8 cellular contexts compared by ENCODE assay signal in the genomic region with DNA sequence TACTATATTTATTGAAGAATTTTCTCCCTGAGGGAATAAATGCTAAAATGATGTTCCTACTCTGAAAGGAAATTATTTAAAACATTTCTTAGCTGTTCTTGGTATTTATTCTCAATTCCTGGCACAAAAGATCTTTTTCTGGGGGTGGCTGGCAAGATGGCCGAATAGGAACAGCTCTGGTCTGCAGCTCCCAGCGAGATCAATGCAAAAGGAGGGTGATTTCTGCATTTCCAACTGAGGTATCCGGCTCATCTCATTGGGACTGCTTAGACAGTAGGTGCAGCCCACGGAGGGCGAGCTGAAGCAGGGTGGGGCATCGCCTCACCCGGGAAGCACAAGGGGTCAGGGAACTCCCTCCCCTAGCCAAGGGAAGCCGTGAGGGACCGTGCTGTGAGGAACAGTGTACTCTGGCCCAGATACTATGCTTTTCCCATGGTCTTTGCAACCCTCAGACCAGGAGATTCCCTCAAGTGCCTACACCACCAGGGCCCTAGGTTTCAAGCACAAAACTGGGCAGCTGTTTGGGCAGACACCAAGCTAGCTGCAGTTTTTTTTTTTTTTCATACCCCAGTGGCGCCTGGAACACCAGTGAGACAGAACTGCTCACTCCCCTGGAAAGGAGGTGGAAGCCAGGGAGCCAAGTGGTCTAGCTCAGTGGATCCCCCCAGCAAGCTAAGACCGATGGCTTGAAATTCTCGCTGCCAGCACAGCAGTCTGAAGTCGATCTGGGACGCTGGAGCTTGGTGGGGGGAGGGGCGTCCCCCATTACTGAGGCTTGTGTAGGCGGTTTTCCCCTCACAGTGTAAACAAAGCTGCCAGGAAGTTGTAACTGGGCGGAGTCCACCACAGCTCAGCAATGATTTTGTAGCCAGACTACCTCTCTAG.
DNase-seq lines count a peak whose midpoint lies in the region; ATAC-seq and TF ChIP-seq lines count a peak whose summit lies in the region.
"Not testable (repeated sequence)": the region's sequence is repeated elsewhere in the genome, so short reads cannot be mapped to it uniquely, and the experiment has no call there.

No MANE protein-coding gene starts in this region.

- H3K27me3 ChIP-seq in IMR-90 (ENCODE audit: control insufficient read depth, insufficient read depth, low read length), result not testable (repeated sequence)

- POLR2A ChIA-PET in IMR-90 (lab: Charles Lee; ENCODE audit: unreplicated experiment), result not testable (repeated sequence)

- H2AK9ac ChIP-seq in IMR-90 (replicated peaks; ENCODE audit: low read depth, low read length, poor library complexity), result not testable (repeated sequence)

- CTCF ChIA-PET in IMR-90 (lab: Yijun Ruan, JAX), result interaction anchor here (0.6 to 1.1 kb wide), 2 partner anchors 10 to 85 kb away, joined by 3 to 6 read pairs; no protein-coding TSS in a partner anchor

- H3K4me1 ChIP-seq in IMR-90 (ENCODE audit: control insufficient read depth, insufficient read depth, low read length), result not testable (repeated sequence)

- not testable (repeated sequence) for H3K14ac ChIP-seq in IMR-90 (replicated peaks; ENCODE audit: low read depth, low read length)

- H3K4me1 Mint-ChIP-seq in nephron, result not testable (repeated sequence)
- H3K4me1 Mint-ChIP-seq in stimulated activated memory B cell treated with anti-CD40 and anti-IgM and Interleukin-4, amounts not matched to agents 10 μg/mL and 1 μg/mL and 100 μg/mL, for 72 hours, result peaks cover 26% of the 10 kb centered on the region

- H3K4me3 Mint-ChIP-seq in nephron, result peak overlapping the region in 1 of 3 experiments; percentile 36
- peak overlapping the region; percentile 56 for H3K4me3 Mint-ChIP-seq in stimulated activated memory B cell treated with anti-CD40 and anti-IgM and Interleukin-4, amounts not matched to agents 10 μg/mL and 1 μg/mL and 100 μg/mL, for 72 hours

- intact Hi-C loops in IMR-90 (cut with micrococcal nuclease), result not testable (repeated sequence)

- H3K4me2 ChIP-seq in IMR-90 (ENCODE audit: low read depth, low read length), result not testable (repeated sequence)

- in situ Hi-C loops in IMR-90 (cut with MboI; ENCODE audit: low sequenced_read_pairs), result not testable (repeated sequence)

- not testable (repeated sequence) for H2AK5ac ChIP-seq in IMR-90 (ENCODE audit: low read depth, low read length)

- not testable (repeated sequence) for H2BK15ac ChIP-seq in IMR-90 (ENCODE audit: low read depth, low read length)

- not testable (repeated sequence) for H4K5ac ChIP-seq in IMR-90 (ENCODE audit: low read depth, low read length)

- not testable (repeated sequence) for TF ChIP-seq CTCF in IMR-90 (conservative IDR thresholded peaks at IDR 0.05; ENCODE audit: low read depth, low read length); nephron (IDR thresholded peaks at IDR 0.05; ENCODE audit: unreplicated experiment in 3 of 3)

- H2BK120ac ChIP-seq in IMR-90 (ENCODE audit: low read depth, low read length), result peak overlapping the region; percentile 62

- not testable (repeated sequence) for H3K79me1 ChIP-seq in IMR-90 (ENCODE audit: low read depth in 1 of 2, low read length in 2 of 2)

- TF ChIP-seq RAD21 in IMR-90 (IDR thresholded peaks at IDR 0.05; ENCODE audit: low read length), result not testable (repeated sequence)

- not testable (repeated sequence) for H2BK20ac ChIP-seq in IMR-90 (ENCODE audit: low read depth, low read length)

- DNase-seq in EL (peak; percentile 45), IMR-90 (peak; percentile 21), SK-N-DZ (ENCODE audit: low spot score) (peak; percentile 18), fibroblast of peridontal ligament (ENCODE audit: extremely low read depth) (peak; percentile 41)
- peak; percentile 10 to 22 for DNase-seq in activated T-helper 1 cell treated with anti-CD3 and anti-CD28 coated beads, Interleukin-2, amount 50 U/mL, for 16 hours (ENCODE audit: low read depth in 1 of 2, low spot score in 1 of 2)

- H3K9me1 ChIP-seq in IMR-90 (ENCODE audit: insufficient read depth, low read length), result not testable (repeated sequence)

- not testable (repeated sequence) for H3K36me3 Mint-ChIP-seq in nephron (ENCODE audit: low read depth)
- H3K36me3 Mint-ChIP-seq in stimulated activated memory B cell treated with anti-CD40 and anti-IgM and Interleukin-4, amounts not matched to agents 10 μg/mL and 1 μg/mL and 100 μg/mL, for 72 hours, result peaks cover 17% of the 10 kb centered on the region

- not testable (repeated sequence) for H4K91ac ChIP-seq in IMR-90 (ENCODE audit: insufficient read depth, low read depth, low read length)

- TF ChIP-seq POLR2A in IMR-90 (IDR thresholded peaks at IDR 0.05; ENCODE audit: low read depth, low read length), result not testable (repeated sequence)

- ATAC-seq in GM21786 (IDR thresholded peaks at IDR 0.05; ENCODE audit: unreplicated experiment) (peak; percentile 97), IMR-90 (ENCODE audit: low read depth) (peak; percentile 75)
- ATAC-seq in stimulated activated memory B cell treated with anti-CD40 and anti-IgM and Interleukin-4, amounts not matched to agents 10 μg/mL and 1 μg/mL and 100 μg/mL, for 72 hours, result peak; percentile 74

- H3K56ac ChIP-seq in IMR-90 (ENCODE audit: extremely low read depth, insufficient read depth, low read length), result not testable (repeated sequence)

- dilution Hi-C loops in IMR-90 (cut with HindIII; ENCODE audit: low sequenced_read_pairs, unreplicated experiment), result not testable (repeated sequence)

- H3K4ac ChIP-seq in IMR-90 (ENCODE audit: low read depth, low read length), result not testable (repeated sequence)

- H2AFZ ChIP-seq in IMR-90 (replicated peaks; ENCODE audit: low read length, poor library complexity), result peak overlapping the region; percentile 33

- not testable (repeated sequence) for H3K27me3 Mint-ChIP-seq in nephron (ENCODE audit: low read depth); stimulated activated memory B cell treated with anti-CD40 and anti-IgM and Interleukin-4, amounts not matched to agents 10 μg/mL and 1 μg/mL and 100 μg/mL, for 72 hours

- H3K36me3 ChIP-seq in IMR-90 (ENCODE audit: control insufficient read depth, insufficient read depth, low read length), result not testable (repeated sequence)

- H3K4me3 ChIP-seq in IMR-90 (ENCODE audit: insufficient read depth, low read depth, low read length), result not testable (repeated sequence)

- H3K9me3 ChIP-seq in IMR-90 (ENCODE audit: control insufficient read depth, insufficient read depth, low read length), result not testable (repeated sequence)

- peak overlapping the region; percentile 63 to 74; a peak in 3 of 4 replicates for H4K8ac ChIP-seq in IMR-90 (ENCODE audit: low read depth in 2 of 2, low read length in 2 of 2)

- H4K20me1 ChIP-seq in IMR-90 (ENCODE audit: insufficient read depth, low read length), result not testable (repeated sequence)

- H3K18ac ChIP-seq in IMR-90 (ENCODE audit: low read depth, low read length), result not testable (repeated sequence)

- not testable (repeated sequence) for H3K23ac ChIP-seq in IMR-90 (ENCODE audit: low read depth, low read length)

- not testable (repeated sequence) for H2BK5ac ChIP-seq in IMR-90 (ENCODE audit: low read depth, low read length, poor library complexity, severe bottlenecking)

- 0% methylated on average over 2 of the region's 17 CpGs; no CpG with 5 or more reads in 1 of the 2 experiments for WGBS in IMR-90 (ENCODE audit: extremely low coverage in 2 of 2, insufficient read length in 1 of 2), 2 experiments

- not testable (repeated sequence) for H3K9ac ChIP-seq in IMR-90 (ENCODE audit: low read depth, low read length)

- H3K9me3 Mint-ChIP-seq in nephron, result peaks cover 34% of the 10 kb centered on the region
- peaks cover 13% of the 10 kb centered on the region for H3K9me3 Mint-ChIP-seq in stimulated activated memory B cell treated with anti-CD40 and anti-IgM and Interleukin-4, amounts not matched to agents 10 μg/mL and 1 μg/mL and 100 μg/mL, for 72 hours

- H3K27ac ChIP-seq in IMR-90 (ENCODE audit: insufficient read depth, low read length), result not testable (repeated sequence)

- H3K27ac Mint-ChIP-seq in nephron, result peak overlapping the region; percentile 54 to 71 (median 68)
- peak overlapping the region; percentile 9 for H3K27ac Mint-ChIP-seq in stimulated activated memory B cell treated with anti-CD40 and anti-IgM and Interleukin-4, amounts not matched to agents 10 μg/mL and 1 μg/mL and 100 μg/mL, for 72 hours

- not testable (repeated sequence) for BruUV-seq in IMR-90 (replicated peaks; lab: Mats Ljungman, UMichigan)
